Comparison of ENCODE assay signal across 16 cellular contexts in the genomic region with DNA sequence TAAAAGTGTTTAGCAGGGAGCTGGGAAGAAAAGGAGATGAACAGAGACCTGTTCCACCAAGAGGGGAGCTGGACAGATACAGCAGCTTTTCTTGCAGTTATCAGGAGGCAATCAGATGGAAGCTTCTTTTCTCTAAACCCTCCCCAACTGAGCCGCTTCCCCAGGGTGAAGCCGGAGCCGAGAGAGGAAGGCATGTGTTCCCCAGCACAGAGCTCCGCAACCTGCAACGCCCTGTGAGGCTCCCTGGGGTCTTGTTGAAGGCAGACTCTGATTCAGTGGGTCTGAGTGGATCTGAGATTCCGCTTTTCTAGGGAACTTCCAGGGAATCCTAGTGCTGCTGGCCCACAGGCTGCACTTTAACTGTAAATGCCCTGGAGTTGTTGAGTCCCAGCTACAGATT.
DNase-seq lines count a peak whose midpoint lies in the region; ATAC-seq and TF ChIP-seq lines count a peak whose summit lies in the region.
"Had no signal": no experiment of that assay in that cellular context is flagged by ENCODE, and none has a peak within 500 bp of the region (broad histone marks: within the 10 kb centered on the region; RNA-seq: fewer than 3 reads in every experiment).

No MANE protein-coding gene starts in this region.

- CTCF ChIA-PET in T-cell (lab: Charles Lee), result no interaction called here
- CTCF ChIA-PET in SK-N-SH (lab: Yijun Ruan, JAX), result interaction anchor here (0.7 to 2.4 kb wide), 2 partner anchors 21 to 53 kb away, joined by 3 to 16 read pairs; no protein-coding TSS in a partner anchor

- H3K4me3 ChIP-seq in neural progenitor cell, result no peak overlapping the region
- H3K4me3 ChIP-seq in SK-N-SH (ENCODE audit: low read depth in 2 of 2, low read length in 1 of 2), result no peak overlapping the region
- H3K4me3 ChIP-seq: GM12878, HAP-1 had no signal

- no peak for DNase-seq in activated naive CD4-positive, alpha-beta T cell treated with anti-CD3 and anti-CD28 coated beads, Interleukin-2, amount 50 U/mL, for 16 hours
- DNase-seq in NCI-H69 (lab: John Stamatoyannopoulos, UW) (peak; percentile 74), neural progenitor cell (ENCODE audit: low spot score) (peak; percentile 47), T-cell (no peak), SK-N-SH (no peak)
- DNase-seq: ACHN; C1 segment of cervical spinal cord; Calu3; CD4-positive, alpha-beta T cell; DMS 273 treated with DMSO at 0.1 percent for 48 hours; GOT3 had no signal

- POLR2A ChIA-PET in T-cell (lab: Charles Lee) (no interaction called here), SK-N-SH (lab: Yijun Ruan, JAX) (no interaction called here)

- H2AFZ ChIP-seq in neural progenitor cell (replicated peaks), result peak overlapping the region; percentile 32
- no peak overlapping the region for H2AFZ ChIP-seq in SK-N-SH (ENCODE audit: low read depth)

- no peaks in the 10 kb centered on the region for H3K36me3 ChIP-seq in neural progenitor cell
- H3K36me3 ChIP-seq in SK-N-SH (replicated peaks in 1 of 2; ENCODE audit: control insufficient read depth in 1 of 2, insufficient read depth in 2 of 2, low read length in 1 of 2), result no peaks in the 10 kb centered on the region
- H3K36me3 ChIP-seq: HAP-1 had no signal

- H3K4me3 Mint-ChIP-seq in activated naive CD4-positive, alpha-beta T cell treated with anti-CD3 and anti-CD28 coated beads, Interleukin-2, amount 50 U/mL, for 24 hours, result no peak overlapping the region
- H3K4me3 Mint-ChIP-seq in neural progenitor cell (no peak overlapping the region), T-cell (no peak overlapping the region)
- H3K4me3 Mint-ChIP-seq: B cell; CD4-positive, alpha-beta T cell had no signal

- no peaks in the 10 kb centered on the region for H4K20me1 ChIP-seq in neural progenitor cell (ENCODE audit: low read depth)
- no peaks in the 10 kb centered on the region for H4K20me1 ChIP-seq in SK-N-SH (ENCODE audit: insufficient read depth)

- TF ChIP-seq EP300 in SK-N-SH (IDR thresholded peaks at IDR 0.05; ENCODE audit: borderline replicate concordance in 1 of 2, low read depth in 1 of 2, low read length in 1 of 2), result no peak

- H3K4me1 ChIP-seq in neural progenitor cell (peaks cover 45% of the 10 kb centered on the region), SK-N-SH (ENCODE audit: control insufficient read depth in 1 of 2, insufficient read depth in 2 of 2, low read depth in 1 of 2, low read length in 1 of 2) (peaks cover 0 to 24% of the 10 kb centered on the region in 2 experiments; a peak in 2 of 4 replicates)
- H3K4me1 ChIP-seq: HAP-1 had no signal

- H3K27me3 ChIP-seq in neural progenitor cell (no peaks in the 10 kb centered on the region), SK-N-SH (ENCODE audit: insufficient read depth) (no peaks in the 10 kb centered on the region)

- no peaks in the 10 kb centered on the region for H3K9me2 ChIP-seq in SK-N-SH

- TF ChIP-seq RAD21 in SK-N-SH (IDR thresholded peaks at IDR 0.05; ENCODE audit: low read length), result no peak

- ATAC-seq in SK-N-SH treated with all-trans-retinoic acid at 6 μM for 48 hours (no peak), T-cell (replicated peaks in 1 of 4) (no peak)
- ATAC-seq: GM12878 had no signal

- H3K4me2 ChIP-seq in neural progenitor cell, result peak overlapping the region; percentile 14
- no peak overlapping the region for H3K4me2 ChIP-seq in SK-N-SH

- H3K9me3 ChIP-seq in neural progenitor cell (ENCODE audit: low read depth), result no peaks in the 10 kb centered on the region
- no peaks in the 10 kb centered on the region for H3K9me3 ChIP-seq in SK-N-SH
- H3K9me3 ChIP-seq: HAP-1 had no signal

- no peaks in the 10 kb centered on the region for H3K9me3 Mint-ChIP-seq in activated naive CD4-positive, alpha-beta T cell treated with anti-CD3 and anti-CD28 coated beads, Interleukin-2, amount 50 U/mL, for 24 hours
- peaks cover 3% of the 10 kb centered on the region for H3K9me3 Mint-ChIP-seq in neural progenitor cell
- H3K9me3 Mint-ChIP-seq in T-cell, result no peaks in the 10 kb centered on the region
- H3K9me3 Mint-ChIP-seq: CD4-positive, alpha-beta T cell had no signal

- H3F3A ChIP-seq in neural progenitor cell (ENCODE audit: low read depth) (no peaks in the 10 kb centered on the region), SK-N-SH (replicated peaks; ENCODE audit: insufficient read depth) (no peaks in the 10 kb centered on the region)

- no peak overlapping the region for H3K27ac ChIP-seq in neural progenitor cell
- H3K27ac ChIP-seq in SK-N-SH (ENCODE audit: low read depth in 2 of 2, low read length in 1 of 2), result no peak overlapping the region

- 71% methylated on average over 4 of the region's 6 CpGs for WGBS in SK-N-SH (ENCODE audit: low lambda C conversion rate)

- peaks cover 1% of the 10 kb centered on the region for H3K27me3 Mint-ChIP-seq in activated naive CD4-positive, alpha-beta T cell treated with anti-CD3 and anti-CD28 coated beads, Interleukin-2, amount 50 U/mL, for 24 hours
- H3K27me3 Mint-ChIP-seq in neural progenitor cell (ENCODE audit: insufficient read depth, low read depth) (peaks cover 4% of the 10 kb centered on the region), T-cell (peaks cover 3 to 19% of the 10 kb centered on the region in 2 donors)

- H3K9ac ChIP-seq in neural progenitor cell, result no peak overlapping the region
- H3K9ac ChIP-seq in SK-N-SH, result no peak overlapping the region

- peaks cover 2% of the 10 kb centered on the region for H3K36me3 Mint-ChIP-seq in activated naive CD4-positive, alpha-beta T cell treated with anti-CD3 and anti-CD28 coated beads, Interleukin-2, amount 50 U/mL, for 24 hours
- H3K36me3 Mint-ChIP-seq in neural progenitor cell (no peaks in the 10 kb centered on the region), T-cell (peaks cover 13% of the 10 kb centered on the region)

- TF ChIP-seq CTCF in neural progenitor cell (IDR thresholded peaks at IDR 0.05) (no peak), SK-N-SH (IDR thresholded peaks at IDR 0.05) (no peak)

- H3K4me1 Mint-ChIP-seq in activated naive CD4-positive, alpha-beta T cell treated with anti-CD3 and anti-CD28 coated beads, Interleukin-2, amount 50 U/mL, for 24 hours, result peaks cover 15% of the 10 kb centered on the region
- H3K4me1 Mint-ChIP-seq in neural progenitor cell (peaks cover 72% of the 10 kb centered on the region), T-cell (peaks cover 7 to 22% (median 12%) of the 10 kb centered on the region in 3 donors)
- H3K4me1 Mint-ChIP-seq: B cell had no signal

- no peaks in the 10 kb centered on the region for H3K79me2 ChIP-seq in neural progenitor cell (ENCODE audit: low read depth)
- no peaks in the 10 kb centered on the region for H3K79me2 ChIP-seq in SK-N-SH (ENCODE audit: insufficient read depth)

- H3K27ac Mint-ChIP-seq in activated naive CD4-positive, alpha-beta T cell treated with anti-CD3 and anti-CD28 coated beads, Interleukin-2, amount 50 U/mL, for 24 hours, result peak overlapping the region; percentile 55
- no peak overlapping the region for H3K27ac Mint-ChIP-seq in neural progenitor cell
- no peak overlapping the region for H3K27ac Mint-ChIP-seq in T-cell
- H3K27ac Mint-ChIP-seq: B cell; CD4-positive, alpha-beta T cell had no signal

TF ChIP-seq in SK-N-SH treated with all-trans-retinoic acid at 6 μM for 48 hours, 23 proteins besides CTCF, POLR2A, EP300 and RAD21 (continues in another document):
- TF ChIP-seq RARB (CRISPR knock-in tag; IDR thresholded peaks at IDR 0.05) (no peak), ZNF8 (CRISPR knock-in tag; IDR thresholded peaks at IDR 0.05) (no peak), ARNTL (CRISPR knock-in tag; IDR thresholded peaks at IDR 0.05; ENCODE audit: borderline replicate concordance, low read depth) (no peak), SNAI2 (CRISPR knock-in tag; IDR thresholded peaks at IDR 0.05) (no peak), ZC3H10 (CRISPR knock-in tag; IDR thresholded peaks at IDR 0.05) (no peak), ISL1 (CRISPR knock-in tag; IDR thresholded peaks at IDR 0.05) (no peak), PPARA (CRISPR knock-in tag; IDR thresholded peaks at IDR 0.05; ENCODE audit: borderline replicate concordance) (no peak), CREB5 (CRISPR knock-in tag; IDR thresholded peaks at IDR 0.05; ENCODE audit: low read depth) (no peak)

TF ChIP-seq in SK-N-SH, 30 proteins besides CTCF, POLR2A, EP300 and RAD21:
- no peak for TF ChIP-seq RFX5 (IDR thresholded peaks at IDR 0.05; ENCODE audit: low read length)
- TF ChIP-seq MEF2A (IDR thresholded peaks at IDR 0.05; ENCODE audit: borderline replicate concordance, low read depth), result no peak
- no peak for TF ChIP-seq SIN3A (IDR thresholded peaks at IDR 0.05; ENCODE audit: borderline replicate concordance, low read depth, low read length)
- TF ChIP-seq, protein P1, sequence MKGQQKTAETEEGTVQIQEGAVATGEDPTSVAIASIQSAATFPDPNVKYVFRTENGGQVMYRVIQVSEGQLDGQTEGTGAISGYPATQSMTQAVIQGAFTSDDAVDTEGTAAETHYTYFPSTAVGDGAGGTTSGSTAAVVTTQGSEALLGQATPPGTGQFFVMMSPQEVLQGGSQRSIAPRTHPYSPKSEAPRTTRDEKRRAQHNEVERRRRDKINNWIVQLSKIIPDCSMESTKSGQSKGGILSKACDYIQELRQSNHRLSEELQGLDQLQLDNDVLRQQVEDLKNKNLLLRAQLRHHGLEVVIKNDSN (IDR thresholded peaks at IDR 0.05; ENCODE audit: borderline replicate concordance, low read depth), result no peak
- no peak for TF ChIP-seq GABPA (IDR thresholded peaks at IDR 0.05; ENCODE audit: low read depth)
- no peak for TF ChIP-seq YY1 (IDR thresholded peaks at IDR 0.05; ENCODE audit: low read depth)
- TF ChIP-seq RCOR1 (IDR thresholded peaks at IDR 0.05; ENCODE audit: low read length), result no peak
- no peak for TF ChIP-seq ELF1 (IDR thresholded peaks at IDR 0.05)
- no peak for TF ChIP-seq SMC3 (IDR thresholded peaks at IDR 0.05; ENCODE audit: low read depth, low read length)
TF ChIP-seq in SK-N-SH: peak in this region for 0.

Comparison
In these comparisons a context has a peak if more than half of its experiments do, and no peak if none do; other contexts are left out.
1. DNase-seq: peak in NCI-H69 (single experiment) and neural progenitor cell (single experiment); none in activated naive CD4-positive, alpha-beta T cell treated with anti-CD3 and anti-CD28 coated beads, Interleukin-2, amount 50 U/mL, for 16 hours (single experiment), T-cell (0 of 34) and SK-N-SH (single experiment).